Comparison of ENCODE assay signal across 22 cellular contexts in genomic region chr3:64491843-64492242, GRCh38.
A peak's percentile ranks its signal among the peaks of the same experiment; 100 is the strongest.
DNase-seq lines count a peak whose midpoint lies in the region; ATAC-seq and TF ChIP-seq lines count a peak whose summit lies in the region.
"Had no signal": no experiment of that assay in that cellular context is flagged by ENCODE, and none has a peak within 500 bp of the region (broad histone marks: within the 10 kb centered on the region; RNA-seq: fewer than 3 reads in every experiment).

No MANE protein-coding gene starts in this region.

- H3K27me3 Mint-ChIP-seq in brain, result peaks cover 12% of the 10 kb centered on the region
- no peaks in the 10 kb centered on the region for H3K27me3 Mint-ChIP-seq in progenitor cell of endocrine pancreas

- H2BK12ac ChIP-seq in mesenchymal stem cell (ENCODE audit: low read length in 2 of 2), result peak overlapping the region; percentile 23 to 29

- no peak overlapping the region for H3K14ac ChIP-seq in mesenchymal stem cell (ENCODE audit: low read length in 2 of 2)

- peak overlapping the region; percentile 61 to 72 for H3K18ac ChIP-seq in mesenchymal stem cell (ENCODE audit: low read depth in 1 of 2, low read length in 2 of 2)

- H3K27ac Mint-ChIP-seq in brain (peak overlapping the region in 3 of 5 experiments; percentile 17 to 95 (median 90)), progenitor cell of endocrine pancreas (peak overlapping the region; percentile 96)
- H3K27ac Mint-ChIP-seq: CD4-positive, alpha-beta memory T cell had no signal

- H3K4ac ChIP-seq in mesenchymal stem cell (ENCODE audit: low read depth in 1 of 2, low read length in 2 of 2), result peak overlapping the region; percentile 24 to 47

- H2BK5ac ChIP-seq in mesenchymal stem cell (ENCODE audit: low read depth, low read length, poor library complexity, severe bottlenecking), result no peak overlapping the region

- H2AFZ ChIP-seq in mesenchymal stem cell (ENCODE audit: low read depth, low read length), result no peak overlapping the region

- TF ChIP-seq CTCF in brain (conservative IDR thresholded peaks at IDR 0.05) (no peak), progenitor cell of endocrine pancreas (IDR thresholded peaks at IDR 0.05; ENCODE audit: unreplicated experiment) (no peak)

- H3K9ac ChIP-seq in mesenchymal stem cell (ENCODE audit: low read length), result no peak overlapping the region
- H3K9ac ChIP-seq: BLaER1 had no signal

- peak overlapping the region; percentile 8 for H4K8ac ChIP-seq in mesenchymal stem cell (ENCODE audit: low read length)

- H3K9me3 ChIP-seq in mesenchymal stem cell (ENCODE audit: control insufficient read depth, low read length), result no peaks in the 10 kb centered on the region
- H3K9me3 ChIP-seq: A549, BLaER1, MG63 had no signal

- H3K4me2 ChIP-seq in mesenchymal stem cell (ENCODE audit: low read length, poor library complexity, severe bottlenecking), result no peak overlapping the region
- H3K4me2 ChIP-seq: A549, BLaER1 had no signal

- no peaks in the 10 kb centered on the region for H3K36me3 Mint-ChIP-seq in brain
- H3K36me3 Mint-ChIP-seq in progenitor cell of endocrine pancreas (ENCODE audit: insufficient read depth), result no peaks in the 10 kb centered on the region
- H3K36me3 Mint-ChIP-seq: CD4-positive, alpha-beta memory T cell had no signal

- DNase-seq in HUDEP-2 (lab: John Stamatoyannopoulos, UW; ENCODE audit: unreplicated experiment in 76 of 76), result peak in 67 of 76 experiments; percentile 4 to 85 (median 47)
- DNase-seq in mesenchymal stem cell, result no peak
- no peak for DNase-seq in progenitor cell of endocrine pancreas (ENCODE audit: low spot score, unreplicated experiment)
- no peak for DNase-seq in stimulated activated naive CD4-positive, alpha-beta T cell treated with Interleukin-2 at 50 U/mL for 16 hours (lab: John Stamatoyannopoulos, UW)
- no peak for DNase-seq in anterior cingulate cortex (lab: John Stamatoyannopoulos, UW)
- DNase-seq: CD4-positive, alpha-beta memory T cell; GF-D8; Kasumi-1; MG63; NCI-H1048; NCI-H1436; NCI-H2029; NCI-H345; NCI-H524 treated with DMSO at 0.1 percent for 48 hours; PC-3; RPMI8226; SIG-M5 had no signal

- H2BK15ac ChIP-seq in mesenchymal stem cell (ENCODE audit: low read depth, poor library complexity, severe bottlenecking), result no peak overlapping the region

- peaks cover 5 to 70% of the 10 kb centered on the region in 2 experiments for H3K27me3 ChIP-seq in mesenchymal stem cell (ENCODE audit: control insufficient read depth in 1 of 2, insufficient read depth in 1 of 2, low read length in 2 of 2)
- H3K27me3 ChIP-seq: MG63 had no signal

- H3K36me3 ChIP-seq in mesenchymal stem cell (ENCODE audit: control insufficient read depth in 1 of 2, insufficient read depth in 2 of 2, low read depth in 1 of 2, low read length in 2 of 2), result no peaks in the 10 kb centered on the region
- H3K36me3 ChIP-seq: BLaER1, MG63 had no signal

- peaks cover 65% of the 10 kb centered on the region for H3K4me1 Mint-ChIP-seq in brain
- peaks cover 46% of the 10 kb centered on the region for H3K4me1 Mint-ChIP-seq in progenitor cell of endocrine pancreas (ENCODE audit: low read depth)

- H3K23ac ChIP-seq in mesenchymal stem cell (ENCODE audit: low read length in 2 of 2), result no peak overlapping the region

- H3K4me3 ChIP-seq in mesenchymal stem cell (ENCODE audit: insufficient read depth in 1 of 2, low read depth in 1 of 2, low read length in 2 of 2), result no peak overlapping the region
- H3K4me3 ChIP-seq: A549, BLaER1, MG63 had no signal

- H4K91ac ChIP-seq in mesenchymal stem cell (ENCODE audit: low read length), result peak overlapping the region; percentile 62

- ATAC-seq in HG02642 (IDR thresholded peaks at IDR 0.05; ENCODE audit: poor library complexity, unreplicated experiment), result no peak
- ATAC-seq: A549, HCT116, PC-3 had no signal

- no peaks in the 10 kb centered on the region for H3K79me1 ChIP-seq in mesenchymal stem cell (replicated peaks; ENCODE audit: low read length, poor library complexity, severe bottlenecking)

- H3K27ac ChIP-seq in mesenchymal stem cell (ENCODE audit: low read length, poor library complexity, severe bottlenecking), result no peak overlapping the region
- H3K27ac ChIP-seq: A549, BLaER1 had no signal

- H2BK120ac ChIP-seq in mesenchymal stem cell (ENCODE audit: low read depth, low read length), result peak overlapping the region; percentile 29

- H3K9me3 Mint-ChIP-seq in brain (no peaks in the 10 kb centered on the region), progenitor cell of endocrine pancreas (ENCODE audit: low read depth) (no peaks in the 10 kb centered on the region)

- peaks cover 18% of the 10 kb centered on the region for H3K4me1 ChIP-seq in mesenchymal stem cell (ENCODE audit: control insufficient read depth, insufficient read depth, low read depth, low read length)
- H3K4me1 ChIP-seq: A549 had no signal

- 95% methylated on average over 3 of the region's 3 CpGs for WGBS in mesenchymal stem cell

- H3K4me3 Mint-ChIP-seq in brain (no peak overlapping the region), progenitor cell of endocrine pancreas (ENCODE audit: low read depth) (no peak overlapping the region)
- H3K4me3 Mint-ChIP-seq: CD4-positive, alpha-beta memory T cell had no signal

- H2AK5ac ChIP-seq in mesenchymal stem cell (ENCODE audit: low read length, severe bottlenecking), result no peak overlapping the region

Comparison
In these comparisons a context has a peak if more than half of its experiments do, and no peak if none do; other contexts are left out.
1. DNase-seq: peak in HUDEP-2 (67 of 76); none in mesenchymal stem cell (single experiment), progenitor cell of endocrine pancreas (single experiment), stimulated activated naive CD4-positive, alpha-beta T cell treated with Interleukin-2 at 50 U/mL for 16 hours (single experiment) and anterior cingulate cortex (0 of 58).